ENCODE assay signal across 8 cellular contexts in genomic region chr4:53377319-53378170, GRCh38.
A peak's percentile ranks its signal among the peaks of the same experiment; 100 is the strongest.
DNase-seq lines count a peak whose midpoint lies in the region; TF ChIP-seq lines count a peak whose summit lies in the region.

Gene FIP1L1 (plus strand): TSS chr4:53377641. CDS start chr4:53377839, 198 bp downstream.

- peak within 1 kb of the TSS; percentile 79 for H3K9ac ChIP-seq in SK-N-MC (ENCODE audit: insufficient read length)

- H3K9me3 ChIP-seq in SK-N-MC (ENCODE audit: low read depth, low read length) = no peaks in the 10 kb centered on the region

- POLR2A ChIA-PET in HEK293T (lab: Yijun Ruan, JAX) = interaction anchor here (1.2 to 2.1 kb wide), 4 partner anchors 10 to 325 kb away, joined by 3 to 14 read pairs (median 4); partner anchors contain the start of gene SCFD2

- CTCF ChIA-PET in HEK293T (lab: Yijun Ruan, JAX) = interaction anchor here (0.6 kb wide), 1 partner anchor 40 kb away, joined by 7 read pairs; no protein-coding TSS in a partner anchor

- peaks cover 24% of the 10 kb centered on the region for H3K36me3 ChIP-seq in SK-N-MC (ENCODE audit: insufficient read depth, low read length)

- DNase-seq in GM03348 (ENCODE audit: low spot score) = peak; percentile 98
- DNase-seq in HEK293T (ENCODE audit: extremely low spot score) = peak; percentile 96
- DNase-seq in MV-4-11 (lab: John Stamatoyannopoulos, UW) = peak; percentile 87
- DNase-seq in SK-N-MC (ENCODE audit: low read depth, low spot score) = peak; percentile 52
- DNase-seq in activated naive CD4-positive, alpha-beta T cell treated with anti-CD3 and anti-CD28 coated beads, Interleukin-2, amount 50 U/mL, for 16 hours = peak; percentile 95
- peak; percentile 97 for DNase-seq in germinal center (ENCODE audit: low spot score)
- DNase-seq in non-pigmented ciliary epithelial cell (ENCODE audit: low read depth) = peak; percentile 45
- DNase-seq in superior temporal gyrus (ENCODE audit: extremely low spot score) = peak; percentile 90

- H3K27ac ChIP-seq in SK-N-MC = peak within 1 kb of the TSS; percentile 48; the same call in 1 of the 2 replicates

- H3K4me3 ChIP-seq in SK-N-MC = peak within 1 kb of the TSS; percentile 81

TF ChIP-seq in HEK293T, 16 proteins besides CTCF, POLR2A, EP300 and RAD21:
- TF ChIP-seq FOXK2 (IDR thresholded peaks at IDR 0.05) = no peak
- TF ChIP-seq L3MBTL2 (conservative IDR thresholded peaks at IDR 0.05) = peak; percentile 87

Comparison
In these comparisons a context has a peak if more than half of its experiments do, and no peak if none do; other contexts are left out.
1. Peak in every context shown above with its lines: DNase-seq, H3K4me3 ChIP-seq and H3K27ac ChIP-seq.
2. DNase-seq: peak in every context shown above with its lines; median percentile 98 in GM03348; 97 in germinal center; 96 in HEK293T; 95 in activated naive CD4-positive, alpha-beta T cell treated with anti-CD3 and anti-CD28 coated beads, Interleukin-2, amount 50 U/mL, for 16 hours; 90 in superior temporal gyrus; 87 in MV-4-11; 52 in SK-N-MC; 45 in non-pigmented ciliary epithelial cell.